In the genomic region with DNA sequence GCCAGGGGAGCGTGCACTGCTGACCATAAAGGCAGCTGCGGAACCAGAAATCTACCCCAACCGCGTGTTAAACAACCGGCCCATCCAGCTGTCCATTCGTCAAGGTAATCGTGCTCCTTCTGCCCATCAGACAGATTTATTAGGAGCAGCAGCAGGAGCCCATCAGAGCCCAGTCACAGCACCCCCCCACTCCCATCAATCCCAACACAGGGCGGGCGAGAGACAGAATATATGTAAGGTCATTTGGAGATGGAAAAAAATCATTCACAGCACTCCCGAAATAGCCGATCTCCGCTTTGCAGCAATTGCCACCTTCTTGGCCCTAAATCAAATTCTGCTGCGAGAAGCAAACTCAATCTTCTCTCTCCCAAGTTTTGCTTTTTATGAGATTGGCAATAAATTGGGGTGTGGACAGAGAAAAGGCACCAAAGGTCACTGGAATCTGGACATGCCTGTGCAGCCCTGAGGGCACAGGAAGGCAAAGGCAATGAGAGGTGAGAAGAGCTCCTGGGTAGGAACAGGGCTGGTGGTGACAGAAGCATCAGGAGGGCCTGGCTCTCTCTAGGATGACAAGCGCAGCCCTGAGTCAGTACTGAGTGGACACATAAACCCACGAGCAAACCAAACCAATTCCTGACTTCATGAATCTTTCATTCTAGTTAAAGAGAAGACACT, we compare ENCODE assay signal across 10 cellular contexts.
"Had no signal": no experiment of that assay in that cellular context is flagged by ENCODE, and none has a peak within 500 bp of the region (broad histone marks: within the 10 kb centered on the region; RNA-seq: fewer than 3 reads in every experiment).

No MANE protein-coding gene starts in this region.

- H3K27ac ChIP-seq: pancreas, tibial artery had no signal

- H3K4me1 ChIP-seq: pancreas, tibial artery had no signal

- H3K27me3 ChIP-seq: pancreas had no signal

- DNase-seq: activated CD4-positive, alpha-beta T cell treated with anti-CD3 and anti-CD28 coated beads for 1 hour; activated CD4-positive, alpha-beta T cell treated with anti-CD3 and anti-CD28 coated beads, Interleukin-2, amount 50 U/mL, for 48 hours; activated gamma-delta T cell; activated T-cell treated with anti-CD3 and anti-CD28 coated beads, Interleukin-2, amount 50 U/mL, for 48 hours; mammary epithelial cell; tibial artery had no signal

- H3K36me3 Mint-ChIP-seq: activated naive CD8-positive, alpha-beta T cell had no signal

- H3K4me3 ChIP-seq: pancreas, tibial artery had no signal

- ATAC-seq: esophagus mucosa, pancreas had no signal

- H3K9me3 ChIP-seq: pancreas, tibial artery had no signal

- H3K9me3 Mint-ChIP-seq: neural crest cell had no signal

- H3K27ac Mint-ChIP-seq: activated naive CD8-positive, alpha-beta T cell had no signal

- H3K4me3 Mint-ChIP-seq: activated naive CD8-positive, alpha-beta T cell; neural crest cell had no signal

- H3K36me3 ChIP-seq: pancreas, tibial artery had no signal
